In genomic region chr16:81416749-81417148, GRCh38 we compare ENCODE assay signal across 7 cellular contexts.
"Had no signal": no experiment of that assay in that cellular context is flagged by ENCODE, and none has a peak within 500 bp of the region (broad histone marks: within the 10 kb centered on the region; RNA-seq: fewer than 3 reads in every experiment).

No MANE protein-coding gene starts in this region.

- H3K27ac Mint-ChIP-seq: HFFc6 had no signal

- H3K4me3 ChIP-seq: HAP-1, K562 had no signal

- DNase-seq: GOT3, HFFc6, IMR-90, KG1 had no signal

- H3K9me3 ChIP-seq: HAP-1 had no signal

- H3K36me3 ChIP-seq: HAP-1 had no signal

- H3K4me3 Mint-ChIP-seq: HFFc6 had no signal

- ATAC-seq: HCT116, K562 had no signal
